Comparison of ENCODE assay signal across 1 cellular context in genomic region chr12:1206118-1206734, GRCh38.
TF ChIP-seq lines count a peak whose summit lies in the region.

No MANE protein-coding gene starts in this region.

TF ChIP-seq in HEK293, 187 proteins besides CTCF, POLR2A, EP300 and RAD21 (continued from another document):
- no peak for TF ChIP-seq KLF17 (tag by site-specific recombination; IDR thresholded peaks at IDR 0.05)
- no peak for TF ChIP-seq ZNF155 (tag by site-specific recombination; IDR thresholded peaks at IDR 0.05)
- peak; percentile 55; the same call in 1 of the 2 replicates for TF ChIP-seq TCF7L2 (IDR thresholded peaks at IDR 0.05; ENCODE audit: borderline replicate concordance, low read depth, low read length)
- TF ChIP-seq KLF9 (tag by site-specific recombination; IDR thresholded peaks at IDR 0.05; ENCODE audit: low read depth) = no peak
- TF ChIP-seq ZNF777 (tag by site-specific recombination; IDR thresholded peaks at IDR 0.05; ENCODE audit: borderline replicate concordance) = no peak
- no peak for TF ChIP-seq ZFHX2 (tag by site-specific recombination; conservative IDR thresholded peaks at IDR 0.05)
- no peak for TF ChIP-seq ZNF624 (tag by site-specific recombination; IDR thresholded peaks at IDR 0.05)
- TF ChIP-seq ZNF580 (tag by site-specific recombination; IDR thresholded peaks at IDR 0.05) = peak; percentile 22; the same call in 1 of the 2 replicates
- TF ChIP-seq PBX3 (CRISPR knock-in tag; IDR thresholded peaks at IDR 0.05) = no peak
- TF ChIP-seq ZNF19 (tag by site-specific recombination; IDR thresholded peaks at IDR 0.05; ENCODE audit: low read depth) = no peak
- peak; percentile 58; the same call in 1 of the 2 replicates for TF ChIP-seq INSM2 (tag by site-specific recombination; IDR thresholded peaks at IDR 0.05)
- TF ChIP-seq REST (tag by site-specific recombination; IDR thresholded peaks at IDR 0.05) = no peak
- TF ChIP-seq ZNF707 (tag by site-specific recombination; IDR thresholded peaks at IDR 0.05) = no peak
- TF ChIP-seq ZNF423 (tag by site-specific recombination; IDR thresholded peaks at IDR 0.05) = no peak
- TF ChIP-seq ZNF785 (tag by site-specific recombination; IDR thresholded peaks at IDR 0.05) = no peak
- no peak for TF ChIP-seq ZNF529 (tag by site-specific recombination; IDR thresholded peaks at IDR 0.05; ENCODE audit: insufficient replicate concordance)
- no peak for TF ChIP-seq ZNF558 (tag by site-specific recombination; IDR thresholded peaks at IDR 0.05)
- no peak for TF ChIP-seq ZNF140 (tag by site-specific recombination; IDR thresholded peaks at IDR 0.05)
- no peak for TF ChIP-seq MYNN (tag by site-specific recombination; IDR thresholded peaks at IDR 0.05; ENCODE audit: borderline replicate concordance)
- no peak for TF ChIP-seq ZNF658 (tag by site-specific recombination; IDR thresholded peaks at IDR 0.05)
- no peak for TF ChIP-seq ZNF132 (tag by site-specific recombination; IDR thresholded peaks at IDR 0.05; ENCODE audit: borderline replicate concordance)
- no peak for TF ChIP-seq ZNF664 (tag by site-specific recombination; IDR thresholded peaks at IDR 0.05)
- TF ChIP-seq ZNF76 (tag by site-specific recombination; IDR thresholded peaks at IDR 0.05; ENCODE audit: borderline replicate concordance, low read depth) = no peak
- peak; percentile 69 for TF ChIP-seq SCRT2 (tag by site-specific recombination; IDR thresholded peaks at IDR 0.05)
- TF ChIP-seq BCL11A (tag by site-specific recombination; IDR thresholded peaks at IDR 0.05; ENCODE audit: low read depth) = peak; percentile 66; the same call in 1 of the 2 replicates
- no peak for TF ChIP-seq ZNF311 (tag by site-specific recombination; IDR thresholded peaks at IDR 0.05; ENCODE audit: borderline replicate concordance)
- peak; percentile 50; the same call in 1 of the 2 replicates for TF ChIP-seq KLF10 (tag by site-specific recombination; IDR thresholded peaks at IDR 0.05)
- no peak for TF ChIP-seq ZNF626 (tag by site-specific recombination; IDR thresholded peaks at IDR 0.05)
- TF ChIP-seq ZNF302 (tag by site-specific recombination; IDR thresholded peaks at IDR 0.05; ENCODE audit: low read depth) = no peak
- TF ChIP-seq ZFP37 (tag by site-specific recombination; IDR thresholded peaks at IDR 0.05) = no peak
- TF ChIP-seq ZNF768 (tag by site-specific recombination; IDR thresholded peaks at IDR 0.05) = no peak
- no peak for TF ChIP-seq ZNF585B (tag by site-specific recombination; IDR thresholded peaks at IDR 0.05)
- no peak for TF ChIP-seq ZNF791 (tag by site-specific recombination; IDR thresholded peaks at IDR 0.05)
- TF ChIP-seq ZNF433 (tag by site-specific recombination; IDR thresholded peaks at IDR 0.05; ENCODE audit: low read depth) = no peak
- TF ChIP-seq IKZF3 (tag by site-specific recombination; IDR thresholded peaks at IDR 0.05) = peak; percentile 85
- 0 out of 2 replicates have a peak, but pooled peaks have one; percentile 25 for TF ChIP-seq ZBTB44 (tag by site-specific recombination; IDR thresholded peaks at IDR 0.05)
- TF ChIP-seq ZNF324 (tag by site-specific recombination; IDR thresholded peaks at IDR 0.05) = peak; percentile 76; the same call in 1 of the 2 replicates
- TF ChIP-seq ZNF621 (tag by site-specific recombination; IDR thresholded peaks at IDR 0.05) = no peak
- no peak for TF ChIP-seq ZNF341 (tag by site-specific recombination; IDR thresholded peaks at IDR 0.05; ENCODE audit: low read depth)
- TF ChIP-seq ZFP41 (tag by site-specific recombination; IDR thresholded peaks at IDR 0.05; ENCODE audit: borderline replicate concordance) = no peak
- no peak for TF ChIP-seq HIC1 (tag by site-specific recombination; IDR thresholded peaks at IDR 0.05)
- TF ChIP-seq ZNF692 (tag by site-specific recombination; IDR thresholded peaks at IDR 0.05) = peak; percentile 97
- TF ChIP-seq ZBTB20 (tag by site-specific recombination; IDR thresholded peaks at IDR 0.05) = no peak
- TF ChIP-seq PRDM1 (tag by site-specific recombination; IDR thresholded peaks at IDR 0.05) = no peak
- no peak for TF ChIP-seq ZNF404 (tag by site-specific recombination; IDR thresholded peaks at IDR 0.05)
- TF ChIP-seq ZNF776 (tag by site-specific recombination; IDR thresholded peaks at IDR 0.05; ENCODE audit: borderline replicate concordance) = no peak
- TF ChIP-seq ZFP3 (tag by site-specific recombination; IDR thresholded peaks at IDR 0.05; ENCODE audit: low read depth) = no peak
- peak; percentile 86 for TF ChIP-seq PRDM4 (tag by site-specific recombination; IDR thresholded peaks at IDR 0.05)
- TF ChIP-seq ZNF449 (tag by site-specific recombination; IDR thresholded peaks at IDR 0.05) = no peak
- peak; percentile 58 for TF ChIP-seq ZNF501 (tag by site-specific recombination; IDR thresholded peaks at IDR 0.05)
- peak; percentile 37; the same call in 1 of the 2 replicates for TF ChIP-seq ZNF596 (tag by site-specific recombination; IDR thresholded peaks at IDR 0.05)
- peak; percentile 85 for TF ChIP-seq ZSCAN23 (tag by site-specific recombination; IDR thresholded peaks at IDR 0.05)
